ENCODE assay signal across 22 cellular contexts in genomic region chr10:45550903-45551302, GRCh38.
DNase-seq lines count a peak whose midpoint lies in the region; ATAC-seq, FAIRE-seq and TF ChIP-seq lines count a peak whose summit lies in the region.
"Had no signal": no experiment of that assay in that cellular context is flagged by ENCODE, and none has a peak within 500 bp of the region (broad histone marks: within the 10 kb centered on the region; RNA-seq: fewer than 3 reads in every experiment).

No MANE protein-coding gene starts in this region.

- no peak overlapping the region for H3K14ac ChIP-seq in IMR-90 (replicated peaks; ENCODE audit: low read depth, low read length)

- POLR2A ChIA-PET in A549 (lab: Yijun Ruan, JAX) = no interaction called here
- POLR2A ChIA-PET in IMR-90 (lab: Charles Lee; ENCODE audit: unreplicated experiment) = no interaction called here
- POLR2A ChIA-PET in HepG2 (lab: Yijun Ruan, JAX) = no interaction called here

- TF ChIP-seq RAD21 in A549 (conservative IDR thresholded peaks at IDR 0.05 in 1 of 2, IDR thresholded peaks at IDR 0.05 in 1 of 2) (no peak), IMR-90 (IDR thresholded peaks at IDR 0.05; ENCODE audit: low read length) (no peak), HepG2 (CRISPR knock-in tag; IDR thresholded peaks at IDR 0.05) (no peak)

- no peak overlapping the region for H3K4me3 ChIP-seq in A549
- H3K4me3 ChIP-seq in IMR-90 (ENCODE audit: insufficient read depth, low read depth, low read length) = no peak overlapping the region
- no peak overlapping the region for H3K4me3 ChIP-seq in HepG2 (replicated peaks in 1 of 3; ENCODE audit: insufficient read depth in 1 of 3, low read depth in 2 of 3, low read length in 3 of 3)
- no peak overlapping the region for H3K4me3 ChIP-seq in spleen
- no peak overlapping the region for H3K4me3 ChIP-seq in esophagus muscularis mucosa
- no peak overlapping the region for H3K4me3 ChIP-seq in tibial artery
- H3K4me3 ChIP-seq: GM23248, HAP-1 had no signal

- dilution Hi-C loops in IMR-90 (cut with HindIII; ENCODE audit: low sequenced_read_pairs, unreplicated experiment) = no loop called here

- no peak overlapping the region for H4K91ac ChIP-seq in IMR-90 (ENCODE audit: insufficient read depth, low read depth, low read length)

- intact Hi-C loops in IMR-90 (cut with micrococcal nuclease) = no loop called here
- intact Hi-C loops in HepG2 (cut with micrococcal nuclease; ENCODE audit: unreplicated experiment) = no loop called here
- intact Hi-C loops in spleen (cut with DNase I; ENCODE audit: low total_unique reads) = no loop called here
- intact Hi-C loops in esophagus muscularis mucosa (cut with DNase I) = no loop called here
- intact Hi-C loops in tibial artery (cut with DNase I; ENCODE audit: low total_unique reads) = no loop called here

- no peak for TF ChIP-seq POLR2A in A549 (IDR thresholded peaks at IDR 0.05; ENCODE audit: low read length)
- TF ChIP-seq POLR2A in IMR-90 (IDR thresholded peaks at IDR 0.05; ENCODE audit: low read depth, low read length) = no peak
- TF ChIP-seq POLR2A in HepG2 (IDR thresholded peaks at IDR 0.05; ENCODE audit: insufficient read depth in 1 of 2, low read depth in 2 of 2, low read length in 2 of 2) = no peak
- no peak for TF ChIP-seq POLR2A in spleen (IDR thresholded peaks at IDR 0.05)
- TF ChIP-seq POLR2A in esophagus muscularis mucosa (IDR thresholded peaks at IDR 0.05; ENCODE audit: low read depth) = no peak

- H3K4ac ChIP-seq in IMR-90 (ENCODE audit: low read depth, low read length) = no peak overlapping the region

- H2AK5ac ChIP-seq in IMR-90 (ENCODE audit: low read depth, low read length) = no peak overlapping the region

- FAIRE-seq in A549 (lab: Jason Lieb, UNC) = no peak
- no peak for FAIRE-seq in HepG2 (lab: Jason Lieb, UNC)
- FAIRE-seq: GM19239 had no signal

- H3K79me1 ChIP-seq in IMR-90 (ENCODE audit: low read depth in 1 of 2, low read length in 2 of 2) = no peaks in the 10 kb centered on the region; a peak in 2 of 4 replicates

- no peaks in the 10 kb centered on the region for H3K9me1 ChIP-seq in IMR-90 (ENCODE audit: insufficient read depth, low read length)

- H2BK5ac ChIP-seq in IMR-90 (ENCODE audit: low read depth, low read length, poor library complexity, severe bottlenecking) = no peak overlapping the region

- H2BK120ac ChIP-seq in IMR-90 (ENCODE audit: low read depth, low read length) = no peak overlapping the region

- no peaks in the 10 kb centered on the region for H3K79me2 ChIP-seq in HepG2 (ENCODE audit: insufficient read depth, low read length)

- no peak for TF ChIP-seq CTCF in A549 (IDR thresholded peaks at IDR 0.05)
- TF ChIP-seq CTCF in IMR-90 (conservative IDR thresholded peaks at IDR 0.05; ENCODE audit: low read depth, low read length) = no peak
- no peak for TF ChIP-seq CTCF in HepG2 (CRISPR knock-in tag; IDR thresholded peaks at IDR 0.05)
- TF ChIP-seq CTCF in spleen (IDR thresholded peaks at IDR 0.05 in 8 of 11, conservative IDR thresholded peaks at IDR 0.05 in 3 of 11) = no peak
- no peak for TF ChIP-seq CTCF in esophagus muscularis mucosa (IDR thresholded peaks at IDR 0.05)
- no peak for TF ChIP-seq CTCF in tibial artery (IDR thresholded peaks at IDR 0.05)

- ATAC-seq in A549 = no peak
- ATAC-seq in IMR-90 (ENCODE audit: low read depth) = no peak; the same call in 1 of the 2 replicates
- ATAC-seq in HepG2 = no peak

- no peaks in the 10 kb centered on the region for H4K20me1 ChIP-seq in IMR-90 (ENCODE audit: insufficient read depth, low read length)
- no peaks in the 10 kb centered on the region for H4K20me1 ChIP-seq in HepG2 (ENCODE audit: insufficient read depth, low read length)

- H3K4me2 ChIP-seq in A549 = 0 out of 3 replicates have a peak overlapping the region, but pooled peaks have one; percentile 2
- no peak overlapping the region for H3K4me2 ChIP-seq in IMR-90 (ENCODE audit: low read depth, low read length)
- H3K4me2 ChIP-seq in HepG2 (ENCODE audit: low read depth, low read length) = no peak overlapping the region

- CTCF ChIA-PET in A549 (lab: Yijun Ruan, JAX) (no interaction called here), IMR-90 (lab: Yijun Ruan, JAX) (no interaction called here), HepG2 (lab: Yijun Ruan, JAX; ENCODE audit: low intra/inter-chr PET ratio, low total read pairs) (no interaction called here)

- H3K18ac ChIP-seq in IMR-90 (ENCODE audit: low read depth, low read length) = no peak overlapping the region

- DNase-seq in A549 (ENCODE audit: low read depth in 1 of 2, low spot score in 1 of 2) (peak in 1 of 2 experiments; percentile 4), IMR-90 (peak; percentile 10), dermis blood vessel endothelial cell (peak; percentile 75), HepG2 (ENCODE audit: low spot score) (no peak), spleen (no peak), esophagus muscularis mucosa (ENCODE audit: extremely low spot score) (no peak), retina (no peak), tibial artery (no peak)
- DNase-seq: BE2C; CD4-positive, alpha-beta T cell; DMS153; EL; GM23248; KBM-7; NCI-H1694 treated with DMSO at 0.1 percent for 48 hours; NCI-H2107; NCI-H510A treated with DMSO at 0.1 percent for 48 hours; NCI-H774; SIG-M5 had no signal

- H2BK15ac ChIP-seq in IMR-90 (ENCODE audit: low read depth, low read length) = no peak overlapping the region

- H3K27me3 ChIP-seq in IMR-90 (ENCODE audit: control insufficient read depth, insufficient read depth, low read length) (no peaks in the 10 kb centered on the region), HepG2 (ENCODE audit: control insufficient read depth in 1 of 2, insufficient read depth in 2 of 2, low read length in 2 of 2) (no peaks in the 10 kb centered on the region), spleen (replicated peaks in 1 of 7) (no peaks in the 10 kb centered on the region), esophagus muscularis mucosa (no peaks in the 10 kb centered on the region), tibial artery (no peaks in the 10 kb centered on the region)
- H3K27me3 ChIP-seq: BE2C had no signal

- BruUV-seq in IMR-90 (replicated peaks; lab: Mats Ljungman, UMichigan) (no TSS peak), HepG2 (replicated peaks; lab: Mats Ljungman, UMichigan) (no TSS peak)

- peaks cover 6% of the 10 kb centered on the region; the same call in 2 of the 3 replicates for H3K4me1 ChIP-seq in A549
- H3K4me1 ChIP-seq in IMR-90 (ENCODE audit: control insufficient read depth, insufficient read depth, low read length) = no peaks in the 10 kb centered on the region
- no peaks in the 10 kb centered on the region; the same call in 1 of the 2 replicates for H3K4me1 ChIP-seq in HepG2 (ENCODE audit: insufficient read depth, low read length)
- H3K4me1 ChIP-seq in spleen = peaks cover 0 to 30% (median 14%) of the 10 kb centered on the region in 6 donors
- H3K4me1 ChIP-seq in esophagus muscularis mucosa = no peaks in the 10 kb centered on the region
- H3K4me1 ChIP-seq in tibial artery = peaks cover 0 to 4% (median 0%) of the 10 kb centered on the region in 4 donors
- H3K4me1 ChIP-seq: BE2C, HAP-1 had no signal

- in situ Hi-C loops in IMR-90 (cut with MboI; ENCODE audit: low sequenced_read_pairs) (no loop called here), HepG2 (cut with HindIII; ENCODE audit: extremely low pct_ligation_motif_present, low pct_unique_long_range_greater_than_20kb) (no loop called here)

- no peak overlapping the region for H3K23ac ChIP-seq in IMR-90 (ENCODE audit: low read depth, low read length)

- H3K9me3 ChIP-seq in A549 (no peaks in the 10 kb centered on the region), IMR-90 (ENCODE audit: control insufficient read depth, insufficient read depth, low read length) (no peaks in the 10 kb centered on the region), HepG2 (ENCODE audit: low read length) (no peaks in the 10 kb centered on the region), spleen (no peaks in the 10 kb centered on the region), esophagus muscularis mucosa (no peaks in the 10 kb centered on the region), tibial artery (no peaks in the 10 kb centered on the region)
- H3K9me3 ChIP-seq: BE2C, HAP-1 had no signal

- no peak for TF ChIP-seq EP300 in A549 (IDR thresholded peaks at IDR 0.05)
- no peak for TF ChIP-seq EP300 in HepG2 (IDR thresholded peaks at IDR 0.05; ENCODE audit: low read depth in 2 of 2, low read length in 2 of 2)
- TF ChIP-seq EP300 in HepG2 (CRISPR knock-in tag; IDR thresholded peaks at IDR 0.05; ENCODE audit: borderline replicate concordance) = no peak
- TF ChIP-seq EP300 in esophagus muscularis mucosa (IDR thresholded peaks at IDR 0.05) = no peak

- no peak overlapping the region for H3K9ac ChIP-seq in IMR-90 (ENCODE audit: low read depth, low read length)
- no peak overlapping the region for H3K9ac ChIP-seq in HepG2 (ENCODE audit: insufficient read depth, low read depth, low read length)
- H3K9ac ChIP-seq: GM23248 had no signal

- H3K27ac ChIP-seq in A549 (no peak overlapping the region), IMR-90 (ENCODE audit: insufficient read depth, low read length) (no peak overlapping the region), HepG2 (ENCODE audit: extremely low read length, insufficient read depth, low read length) (no peak overlapping the region), spleen (no peak overlapping the region), esophagus muscularis mucosa (replicated peaks in 1 of 4) (no peak overlapping the region), tibial artery (no peak overlapping the region)
- H3K27ac ChIP-seq: GM23248, RWPE1 had no signal

- no peaks in the 10 kb centered on the region for H3K36me3 ChIP-seq in IMR-90 (ENCODE audit: control insufficient read depth, insufficient read depth, low read length)
- peaks cover 2 to 6% of the 10 kb centered on the region in 2 experiments; a peak in 4 of 5 replicates for H3K36me3 ChIP-seq in HepG2 (replicated peaks in 1 of 2; ENCODE audit: control insufficient read depth in 1 of 2, insufficient read depth in 2 of 2, low read length in 2 of 2)
- peaks cover 0 to 33% (median 0%) of the 10 kb centered on the region in 6 donors for H3K36me3 ChIP-seq in spleen
- peaks cover 0 to 18% (median 3%) of the 10 kb centered on the region in 4 donors for H3K36me3 ChIP-seq in esophagus muscularis mucosa
- peaks cover 0 to 14% (median 0%) of the 10 kb centered on the region in 3 donors for H3K36me3 ChIP-seq in tibial artery
- H3K36me3 ChIP-seq: BE2C, HAP-1 had no signal

- no peak overlapping the region for H3K56ac ChIP-seq in IMR-90 (ENCODE audit: extremely low read depth, insufficient read depth, low read length)

- no peak overlapping the region for H2AK9ac ChIP-seq in IMR-90 (replicated peaks; ENCODE audit: low read depth, low read length, poor library complexity)

- 62% methylated on average over 2 of the region's 2 CpGs for WGBS in A549 (ENCODE audit: missing lambda C conversion rate)
- no CpG with 5 or more reads among the region's 2 CpGs for WGBS in IMR-90 (ENCODE audit: extremely low coverage in 2 of 2, insufficient read length in 1 of 2), 2 experiments
- WGBS in HepG2 (ENCODE audit: low lambda C conversion rate) = 88% methylated on average over 2 of the region's 2 CpGs
- 57 to 83% (median 68%) methylated on average over 2 of the region's 2 CpGs for WGBS in spleen, 5 donors
- 87% methylated on average over 2 of the region's 2 CpGs for WGBS in esophagus muscularis mucosa

- H2BK20ac ChIP-seq in IMR-90 (ENCODE audit: low read depth, low read length) = no peak overlapping the region

- H4K5ac ChIP-seq in IMR-90 (ENCODE audit: low read depth, low read length) = no peak overlapping the region

- no peak overlapping the region for H2AFZ ChIP-seq in IMR-90 (replicated peaks; ENCODE audit: low read length, poor library complexity)
- H2AFZ ChIP-seq in HepG2 (ENCODE audit: low read length) = no peak overlapping the region
- H2AFZ ChIP-seq: GM23248 had no signal

- H4K8ac ChIP-seq in IMR-90 (ENCODE audit: low read depth in 2 of 2, low read length in 2 of 2) = no peak overlapping the region

Comparison
In these comparisons a context has a peak if more than half of its experiments do, and no peak if none do; other contexts are left out.
1. DNase-seq: peak in IMR-90 (single experiment) and dermis blood vessel endothelial cell (single experiment); none in HepG2 (single experiment), spleen (single experiment), esophagus muscularis mucosa (single experiment), retina (single experiment) and tibial artery (0 of 2).
2. Of the 38 proteins assayed by ChIP-seq in both HepG2 and A549: peak only in HepG2: NFE2L2; only in A549: MAFK; in both: none; in neither: 36.